17 cellular contexts compared by ENCODE assay signal in genomic region chr1:158185770-158186705, GRCh38. TPM values are rescaled to one million over a fixed set of nuclear protein-coding genes. Genes with fewer than 3 reads are reported as not detected.
DNase-seq lines count a peak whose midpoint lies in the region; ATAC-seq and TF ChIP-seq lines count a peak whose summit lies in the region.
"Had no signal": no experiment of that assay in that cellular context is flagged by ENCODE, and none has a peak within 500 bp of the region (broad histone marks: within the 10 kb centered on the region; RNA-seq: fewer than 3 reads in every experiment).

No MANE protein-coding gene starts in this region.

- H3K9ac ChIP-seq in HUES48 (ENCODE audit: low read depth, low read length) (no peak overlapping the region), Karpas-422 (ENCODE audit: low read length) (no peak overlapping the region)

- intact Hi-C loops in left lung (cut with DNase I), result no loop called here

- no peak overlapping the region for H3K4me2 ChIP-seq in Karpas-422 (ENCODE audit: low read depth, low read length, poor library complexity, severe bottlenecking)
- H3K4me2 ChIP-seq: hepatocyte had no signal

- H3K4me1 ChIP-seq in HUES48 (ENCODE audit: control insufficient read depth, insufficient read depth, low read length), result peaks cover 22% of the 10 kb centered on the region
- H3K4me1 ChIP-seq in left lung, result peaks cover 0 to 17% of the 10 kb centered on the region in 2 donors
- peaks cover 4% of the 10 kb centered on the region for H3K4me1 ChIP-seq in Karpas-422 (ENCODE audit: low read length)

- H3K4me3 ChIP-seq in HUES48 (ENCODE audit: low read depth, low read length) (no peak overlapping the region), left lung (no peak overlapping the region), Karpas-422 (ENCODE audit: low read length) (no peak overlapping the region)
- H3K4me3 ChIP-seq: hepatocyte, left ventricle myocardium inferior, suprapubic skin had no signal

- peaks cover 40% of the 10 kb centered on the region for H3K27me3 ChIP-seq in HUES48 (ENCODE audit: control insufficient read depth, insufficient read depth, low read length)
- H3K27me3 ChIP-seq in left lung, result peaks cover 12 to 45% of the 10 kb centered on the region in 2 donors
- H3K27me3 ChIP-seq in Karpas-422 (ENCODE audit: low read length), result no peaks in the 10 kb centered on the region

- no peaks in the 10 kb centered on the region for H4K20me1 ChIP-seq in Karpas-422 (ENCODE audit: insufficient read depth, low read depth, low read length)

- ATAC-seq in left lung, result peak; percentile 52
- no peak for ATAC-seq in HG02571 (IDR thresholded peaks at IDR 0.05; ENCODE audit: unreplicated experiment)
- ATAC-seq in GM19452 (IDR thresholded peaks at IDR 0.05; ENCODE audit: unreplicated experiment), result no peak

- H3K9me3 ChIP-seq in HUES48 (ENCODE audit: control insufficient read depth, insufficient read depth, low read length) (no peaks in the 10 kb centered on the region), left lung (no peaks in the 10 kb centered on the region), Karpas-422 (ENCODE audit: low read length) (no peaks in the 10 kb centered on the region)
- H3K9me3 ChIP-seq: left ventricle myocardium inferior, suprapubic skin had no signal

- TF ChIP-seq CTCF in left lung (IDR thresholded peaks at IDR 0.05), result no peak

- no peak overlapping the region for H2AFZ ChIP-seq in Karpas-422 (ENCODE audit: low read length)
- H2AFZ ChIP-seq: hepatocyte had no signal

- DNase-seq in A172 (ENCODE audit: low spot score), result peak; percentile 68
- peak; percentile 96 for DNase-seq in SKM-1 treated with dmso at 0.1 percent for 144 hours (lab: John Stamatoyannopoulos, UW; ENCODE audit: unreplicated experiment)
- no peak for DNase-seq in left lung
- no peak for DNase-seq in SHP77 treated with DMSO at 0.1 percent for 48 hours (lab: John Stamatoyannopoulos, UW)
- DNase-seq in Karpas-422, result no peak
- DNase-seq: activated naive CD4-positive, alpha-beta T cell treated with Interleukin-2 at 50 U/mL for 16 hours; dermis blood vessel endothelial cell; left ventricle myocardium inferior; NCI-H1092; stimulated activated CD4-positive, alpha-beta T cell treated with anti-CD3 and anti-CD28 coated beads, Interleukin-2, amount 100 ng/mL, for 24 hours had no signal

- no peaks in the 10 kb centered on the region for H3K79me2 ChIP-seq in Karpas-422 (ENCODE audit: low read length)
- H3K79me2 ChIP-seq: hepatocyte had no signal

- H3K36me3 ChIP-seq in HUES48 (ENCODE audit: control insufficient read depth, insufficient read depth, low read length) (no peaks in the 10 kb centered on the region), left lung (no peaks in the 10 kb centered on the region), Karpas-422 (ENCODE audit: insufficient read depth, low read length) (no peaks in the 10 kb centered on the region; the same call in 1 of the 2 replicates)
- H3K36me3 ChIP-seq: left ventricle myocardium inferior, suprapubic skin had no signal

- H3K27ac ChIP-seq in HUES48 (ENCODE audit: low read depth, low read length), result peak overlapping the region; percentile 60
- H3K27ac ChIP-seq in left lung, result no peak overlapping the region
- H3K27ac ChIP-seq in Karpas-422 (ENCODE audit: low read length), result no peak overlapping the region
- H3K27ac ChIP-seq: hepatocyte, left ventricle myocardium inferior, suprapubic skin, VCaP had no signal

- no peaks in the 10 kb centered on the region for H3K9me2 ChIP-seq in Karpas-422 (replicated peaks; ENCODE audit: insufficient read depth, low read length)

RNA-seq across cellular contexts. Expression of gene CD1D, which starts 5.3 kb away (rescaled TPM):
- total RNA-seq in A172 (2014; rRNA removed; shearing (Covaris generic)), result 1.6 and 4.4 TPM in 2 replicates
- total RNA-seq in left lung, result 1 to 10 TPM; 1.9 to 3.6 TPM
- 7.1 and 7.2 TPM in 2 replicates for total RNA-seq in Karpas-422 (2014; rRNA removed; shearing (Covaris generic); ENCODE audit: low replicate concordance)
- total RNA-seq: dermis blood vessel endothelial cell, HT-29 had no signal

Comparison
In these comparisons a context has a peak if more than half of its experiments do, and no peak if none do; other contexts are left out.
1. DNase-seq: peak in A172 (single experiment) and SKM-1 treated with dmso at 0.1 percent for 144 hours (single experiment); none in left lung (0 of 2), SHP77 treated with DMSO at 0.1 percent for 48 hours (single experiment) and Karpas-422 (single experiment).